Comparison of ENCODE assay signal across 35 cellular contexts in the genomic region with DNA sequence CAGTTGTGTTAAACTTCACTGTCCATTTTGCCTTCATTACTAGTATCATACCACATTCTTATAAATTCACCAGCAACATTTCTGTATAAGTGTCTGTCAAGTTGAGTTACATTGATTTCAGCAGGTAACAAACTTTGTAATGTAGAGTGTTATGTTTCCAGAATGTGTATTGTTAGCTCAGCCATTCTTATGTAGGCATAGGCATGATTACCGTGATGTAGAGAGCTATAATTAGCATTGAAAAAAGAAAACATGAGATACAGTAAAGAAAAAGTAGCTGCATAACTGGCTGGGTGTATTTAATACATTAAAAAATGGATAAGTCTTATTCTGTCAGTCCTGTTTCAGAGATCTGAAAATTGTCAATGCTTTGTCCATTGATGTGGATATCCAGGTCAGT. TPM values are rescaled to one million over a fixed set of nuclear protein-coding genes. Genes with fewer than 3 reads are reported as not detected.
"Had no signal": no experiment of that assay in that cellular context is flagged by ENCODE, and none has a peak within 500 bp of the region (broad histone marks: within the 10 kb centered on the region; RNA-seq: fewer than 3 reads in every experiment).

No MANE protein-coding gene starts in this region.

- FAIRE-seq: bronchial epithelial cell had no signal

- ATAC-seq: activated CD4-positive, alpha-beta T cell treated with anti-CD3 and anti-CD28 coated beads for 36 hours; activated CD8-positive, alpha-beta memory T cell treated with anti-CD3 and anti-CD28 coated beads, Interleukin-2, amount 10 ng/mL, durations not matched to agents 7 days and 5 days; activated CD8-positive, alpha-beta T cell treated with anti-CD3 and anti-CD28 coated beads, Interleukin-2, amount 10 ng/mL, durations not matched to agents 7 days and 5 days; activated T-cell treated with anti-CD3 and anti-CD28 coated beads, Interleukin-2, amount 50 U/mL, for 72 hours; effector memory CD8-positive, alpha-beta T cell; foreskin keratinocyte; heart left ventricle; T-helper 17 cell had no signal

- H3K9me3 ChIP-seq: ascending aorta, esophagus muscularis mucosa, gastrocnemius medialis, heart left ventricle had no signal

- H3K27ac ChIP-seq: ascending aorta, brain microvascular endothelial cell, coronary artery, esophagus muscularis mucosa, foreskin keratinocyte, heart left ventricle, WERI-Rb-1 had no signal

- H3K4me1 ChIP-seq: ascending aorta, esophagus muscularis mucosa, foreskin keratinocyte, gastrocnemius medialis had no signal

- H3K9me3 Mint-ChIP-seq: activated B cell treated with CpG ODN at 0.5 μM for 24 hours; activated CD4-positive, alpha-beta memory T cell treated with anti-CD3 and anti-CD28 coated beads for 36 hours; activated CD4-positive, alpha-beta T cell treated with anti-CD3 and anti-CD28 coated beads, Interleukin-2, amount 10 ng/mL, durations not matched to agents 24 days and 14 days; activated naive CD8-positive, alpha-beta T cell treated with anti-CD3 and anti-CD28 coated beads for 36 hours; activated T-cell treated with anti-CD3 and anti-CD28 coated beads, Interleukin-2, amount 50 U/mL, for 72 hours; central memory CD8-positive, alpha-beta T cell; effector memory CD8-positive, alpha-beta T cell; T-helper 2 cell treated with Interferon-gamma antibody and Interleukin-4, amounts not matched to agents 5 μg/mL and 100 μg/mL, for 36 hours had no signal

- H3K27me3 Mint-ChIP-seq: activated B cell treated with CpG ODN at 0.5 μM for 24 hours; activated CD4-positive, alpha-beta memory T cell treated with anti-CD3 and anti-CD28 coated beads for 36 hours; activated CD4-positive, alpha-beta T cell treated with anti-CD3 and anti-CD28 coated beads for 36 hours; activated CD4-positive, alpha-beta T cell treated with anti-CD3 and anti-CD28 coated beads, Interleukin-2, amount 10 ng/mL, durations not matched to agents 24 days and 14 days; activated CD8-positive, alpha-beta memory T cell treated with anti-CD3 and anti-CD28 coated beads, Interleukin-2, amount 10 ng/mL, durations not matched to agents 7 days and 5 days; activated naive CD8-positive, alpha-beta T cell treated with anti-CD3 and anti-CD28 coated beads for 36 hours; central memory CD8-positive, alpha-beta T cell; effector memory CD8-positive, alpha-beta T cell; T-helper 17 cell had no signal

- H3K4me3 ChIP-seq: ascending aorta, coronary artery, esophagus muscularis mucosa, gastrocnemius medialis, heart left ventricle had no signal

- H3K27ac Mint-ChIP-seq: activated B cell treated with CpG ODN at 0.5 μM for 24 hours; activated CD4-positive, alpha-beta memory T cell treated with anti-CD3 and anti-CD28 coated beads for 36 hours; activated CD4-positive, alpha-beta T cell treated with anti-CD3 and anti-CD28 coated beads for 36 hours; activated CD4-positive, alpha-beta T cell treated with anti-CD3 and anti-CD28 coated beads, Interleukin-2, amount 10 ng/mL, durations not matched to agents 24 days and 14 days; activated CD8-positive, alpha-beta memory T cell treated with anti-CD3 and anti-CD28 coated beads, Interleukin-2, amount 10 ng/mL, durations not matched to agents 7 days and 5 days; activated CD8-positive, alpha-beta T cell treated with anti-CD3 and anti-CD28 coated beads, Interleukin-2, amount 10 ng/mL, durations not matched to agents 7 days and 5 days; activated naive CD8-positive, alpha-beta T cell treated with anti-CD3 and anti-CD28 coated beads for 36 hours; effector memory CD8-positive, alpha-beta T cell; T-helper 17 cell; T-helper 2 cell treated with Interferon-gamma antibody and Interleukin-4, amounts not matched to agents 5 μg/mL and 100 μg/mL, for 36 hours had no signal

- H3K4me3 Mint-ChIP-seq: activated B cell treated with CpG ODN at 0.5 μM for 24 hours; activated CD4-positive, alpha-beta memory T cell treated with anti-CD3 and anti-CD28 coated beads for 36 hours; activated CD4-positive, alpha-beta T cell treated with anti-CD3 and anti-CD28 coated beads for 36 hours; activated CD4-positive, alpha-beta T cell treated with anti-CD3 and anti-CD28 coated beads, Interleukin-2, amount 10 ng/mL, durations not matched to agents 24 days and 14 days; activated CD8-positive, alpha-beta memory T cell treated with anti-CD3 and anti-CD28 coated beads, Interleukin-2, amount 10 ng/mL, durations not matched to agents 7 days and 5 days; activated CD8-positive, alpha-beta T cell treated with anti-CD3 and anti-CD28 coated beads, Interleukin-2, amount 10 ng/mL, durations not matched to agents 7 days and 5 days; activated naive CD8-positive, alpha-beta T cell treated with anti-CD3 and anti-CD28 coated beads for 36 hours; activated T-cell treated with anti-CD3 and anti-CD28 coated beads, Interleukin-2, amount 50 U/mL, for 72 hours; central memory CD8-positive, alpha-beta T cell; effector memory CD8-positive, alpha-beta T cell; T-helper 17 cell; T-helper 2 cell treated with Interferon-gamma antibody and Interleukin-4, amounts not matched to agents 5 μg/mL and 100 μg/mL, for 36 hours had no signal

- H3K27me3 ChIP-seq: ascending aorta, brain microvascular endothelial cell, esophagus muscularis mucosa, foreskin keratinocyte, gastrocnemius medialis, heart left ventricle had no signal

- DNase-seq: activated B cell treated with CpG ODN at 0.5 μM for 24 hours; activated CD4-positive, alpha-beta memory T cell treated with anti-CD3 and anti-CD28 coated beads for 36 hours; activated CD4-positive, alpha-beta T cell treated with anti-CD3 and anti-CD28 coated beads for 36 hours; activated CD4-positive, alpha-beta T cell treated with anti-CD3 and anti-CD28 coated beads, Interleukin-2, amount 10 ng/mL, durations not matched to agents 24 days and 14 days; activated CD4-positive, CD25-positive, alpha-beta regulatory T cell treated with anti-CD3 and anti-CD28 coated beads, Interleukin-2, amount 50 U/mL, for 72 hours; activated CD8-positive, alpha-beta memory T cell treated with anti-CD3 and anti-CD28 coated beads, Interleukin-2, amount 10 ng/mL, durations not matched to agents 7 days and 5 days; activated CD8-positive, alpha-beta memory T cell treated with anti-CD3 and anti-CD28 coated beads, Interleukin-2, amount 50 U/mL, for 4 hours; activated CD8-positive, alpha-beta T cell treated with anti-CD3 and anti-CD28 coated beads, Interleukin-2, amount 10 ng/mL, durations not matched to agents 7 days and 5 days; activated effector memory CD4-positive, alpha-beta T cell treated with Interleukin-2 at 50 U/mL for 16 hours; activated gamma-delta T cell treated with Interleukin-2 at 50 U/mL for 16 hours; activated naive CD4-positive, alpha-beta T cell treated with anti-CD3 and anti-CD28 coated beads, Interleukin-2, amount 50 U/mL, for 16 hours; activated naive CD4-positive, alpha-beta T cell treated with Interleukin-2 at 50 U/mL for 16 hours; activated naive CD8-positive, alpha-beta T cell treated with anti-CD3 and anti-CD28 coated beads for 36 hours; activated T-cell treated with anti-CD3 and anti-CD28 coated beads, Interleukin-2, amount 50 U/mL, for 1 hour; activated T-cell treated with anti-CD3 and anti-CD28 coated beads, Interleukin-2, amount 50 U/mL, for 72 hours; brain microvascular endothelial cell; dermis blood vessel endothelial cell; effector CD4-positive, alpha-beta T cell; effector memory CD8-positive, alpha-beta T cell; foreskin keratinocyte; gastrocnemius medialis; glutamatergic neuron; heart left ventricle; T-helper 1 cell; T-helper 17 cell; T1000; WERI-Rb-1 had no signal

RNA-seq across cellular contexts. Expression of a gene that starts 8.5 kb away (rescaled TPM):
- total RNA-seq: activated B cell treated with CpG ODN at 0.5 μM for 24 hours; activated CD4-positive, alpha-beta memory T cell treated with anti-CD3 and anti-CD28 coated beads for 36 hours; activated CD4-positive, alpha-beta T cell treated with anti-CD3 and anti-CD28 coated beads for 36 hours; activated CD4-positive, alpha-beta T cell treated with anti-CD3 and anti-CD28 coated beads, Interleukin-2, amount 10 ng/mL, durations not matched to agents 24 days and 14 days; activated CD8-positive, alpha-beta memory T cell treated with anti-CD3 and anti-CD28 coated beads for 36 hours; activated CD8-positive, alpha-beta memory T cell treated with anti-CD3 and anti-CD28 coated beads, Interleukin-2, amount 10 ng/mL, durations not matched to agents 7 days and 5 days; activated CD8-positive, alpha-beta T cell treated with anti-CD3 and anti-CD28 coated beads, Interleukin-2, amount 10 ng/mL, durations not matched to agents 7 days and 5 days; activated naive CD8-positive, alpha-beta T cell treated with anti-CD3 and anti-CD28 coated beads for 36 hours; activated T-cell treated with anti-CD3 and anti-CD28 coated beads, Interleukin-2, amount 50 U/mL, for 72 hours; ascending aorta; bronchial epithelial cell; cardiac septum; dermis blood vessel endothelial cell; esophagus muscularis mucosa; foreskin keratinocyte; gastrocnemius medialis; heart left ventricle; T-helper 17 cell had no signal
- polyA plus RNA-seq: foreskin keratinocyte, heart left ventricle had no signal
